In genomic region chr3:127698264-127699097, GRCh38 we compare ENCODE assay signal across 12 cellular contexts. TPM values are rescaled to one million over a fixed set of nuclear protein-coding genes. Genes with fewer than 3 reads are reported as not detected.
A peak's percentile ranks its signal among the peaks of the same experiment; 100 is the strongest.
DNase-seq lines count a peak whose midpoint lies in the region; ATAC-seq and TF ChIP-seq lines count a peak whose summit lies in the region.
"Had no signal": no experiment of that assay in that cellular context is flagged by ENCODE, and none has a peak within 500 bp of the region (broad histone marks: within the 10 kb centered on the region; RNA-seq: fewer than 3 reads in every experiment).

No MANE protein-coding gene starts in this region.

- TF ChIP-seq CTCF in esophagus squamous epithelium (IDR thresholded peaks at IDR 0.05) (no peak), upper lobe of left lung (IDR thresholded peaks at IDR 0.05) (no peak)

- no peak for ATAC-seq in upper lobe of left lung (ENCODE audit: low FRiP score in 2 of 2)
- ATAC-seq in GM19324 (IDR thresholded peaks at IDR 0.05; ENCODE audit: low FRiP score, unreplicated experiment): no peak
- ATAC-seq in left colon: no peak

- H3K36me3 ChIP-seq in esophagus squamous epithelium (peaks cover 0 to 45% (median 0%) of the 10 kb centered on the region in 3 donors), neuronal stem cell (replicated peaks in 1 of 2; ENCODE audit: control insufficient read depth in 2 of 2, insufficient read depth in 2 of 2, low read length in 2 of 2) (no peaks in the 10 kb centered on the region), upper lobe of left lung (peaks cover 0 to 10% (median 4%) of the 10 kb centered on the region in 4 donors)

- H2BK12ac ChIP-seq in neuronal stem cell (ENCODE audit: low read length): peak overlapping the region; percentile 30

- no peaks in the 10 kb centered on the region for H3K79me1 ChIP-seq in neuronal stem cell (ENCODE audit: low read depth, low read length)

- no peak overlapping the region for H3K4me2 ChIP-seq in neuronal stem cell (ENCODE audit: insufficient read depth, low read length, poor library complexity, severe bottlenecking)

- no peak overlapping the region for H2AK5ac ChIP-seq in neuronal stem cell (ENCODE audit: low read depth, low read length)

- H2BK15ac ChIP-seq in neuronal stem cell (ENCODE audit: low read length): peak overlapping the region; percentile 6

- H2BK120ac ChIP-seq in neuronal stem cell (ENCODE audit: low read depth, low read length): no peak overlapping the region

- no peak overlapping the region for H3K4me3 ChIP-seq in esophagus squamous epithelium
- no peak overlapping the region for H3K4me3 ChIP-seq in neuronal stem cell (ENCODE audit: low read length in 2 of 2)
- H3K4me3 ChIP-seq in upper lobe of left lung: no peak overlapping the region

- WGBS in esophagus squamous epithelium, 2 donors: 74 to 85% methylated on average over 6 of the region's 8 CpGs
- WGBS in neuronal stem cell (ENCODE audit: extremely low coverage in 2 of 2, insufficient read length in 2 of 2, insufficient replicate concordance in 1 of 2), 2 donors: no CpG with 5 or more reads among the region's 8 CpGs
- WGBS in upper lobe of left lung, 2 donors: 77 to 89% methylated on average over 8 of the region's 8 CpGs

- DNase-seq in DMS 273 (lab: John Stamatoyannopoulos, UW; ENCODE audit: unreplicated experiment) (peak; percentile 69), DMS 273 treated with DMSO at 0.1 percent for 48 hours (lab: John Stamatoyannopoulos, UW) (no peak), esophagus squamous epithelium (lab: John Stamatoyannopoulos, UW) (no peak), neuronal stem cell (ENCODE audit: low spot score) (no peak), upper lobe of left lung (no peak), left colon (no peak), NCI-H1105 treated with DMSO at 0.1 percent for 48 hours (lab: John Stamatoyannopoulos, UW) (no peak)
- DNase-seq: activated CD4-positive, alpha-beta memory T cell treated with anti-CD3 and anti-CD28 coated beads for 36 hours; amniotic stem cell; NCI-H2227 treated with DMSO at 0.1 percent for 48 hours had no signal

- no peak for TF ChIP-seq POLR2A in esophagus squamous epithelium (IDR thresholded peaks at IDR 0.05)
- TF ChIP-seq POLR2A in upper lobe of left lung (IDR thresholded peaks at IDR 0.05): no peak

- no peak overlapping the region for H3K14ac ChIP-seq in neuronal stem cell (ENCODE audit: low read length)

- H3K9ac ChIP-seq in neuronal stem cell (ENCODE audit: low read depth, low read length, poor library complexity): no peak overlapping the region

- H2AFZ ChIP-seq in neuronal stem cell (ENCODE audit: low read length): peak overlapping the region; percentile 93

- no peak overlapping the region for H3K4ac ChIP-seq in neuronal stem cell (ENCODE audit: low read length)

- intact Hi-C loops in esophagus squamous epithelium (cut with DNase I) (no loop called here), left colon (cut with DNase I, micrococcal nuclease) (no loop called here)

- peak overlapping the region; percentile 4 for H4K8ac ChIP-seq in neuronal stem cell (ENCODE audit: low read depth, low read length)

- peak overlapping the region; percentile 72 to 94 (median 88) for H3K27ac ChIP-seq in esophagus squamous epithelium
- H3K27ac ChIP-seq in neuronal stem cell (replicated peaks; ENCODE audit: low read length): no peak overlapping the region
- H3K27ac ChIP-seq in upper lobe of left lung: peak overlapping the region; percentile 55 to 85 (median 77)
- H3K27ac ChIP-seq: 22Rv1 had no signal

- H3K27me3 ChIP-seq in esophagus squamous epithelium (no peaks in the 10 kb centered on the region), neuronal stem cell (ENCODE audit: control insufficient read depth in 3 of 3, insufficient read depth in 3 of 3, low read depth in 1 of 3, low read length in 3 of 3) (no peaks in the 10 kb centered on the region), upper lobe of left lung (no peaks in the 10 kb centered on the region)

- H3K4me1 ChIP-seq in esophagus squamous epithelium (peaks cover 14 to 67% (median 49%) of the 10 kb centered on the region in 3 donors), neuronal stem cell (ENCODE audit: control insufficient read depth in 2 of 2, insufficient read depth in 1 of 2, low read depth in 1 of 2, low read length in 2 of 2) (peaks cover 3 to 11% of the 10 kb centered on the region in 2 donors), upper lobe of left lung (peaks cover 28 to 67% (median 38%) of the 10 kb centered on the region in 4 donors)

- H3K23ac ChIP-seq in neuronal stem cell (ENCODE audit: low read depth, low read length, poor library complexity): no peak overlapping the region

- H3K18ac ChIP-seq in neuronal stem cell (ENCODE audit: low read length): no peak overlapping the region

- no peak overlapping the region for H2BK5ac ChIP-seq in neuronal stem cell (ENCODE audit: low read length)

- no peak for TF ChIP-seq EP300 in upper lobe of left lung (IDR thresholded peaks at IDR 0.05)

- no peak overlapping the region for H4K91ac ChIP-seq in neuronal stem cell (ENCODE audit: low read depth, low read length, poor library complexity)

- H3K9me3 ChIP-seq in esophagus squamous epithelium (no peaks in the 10 kb centered on the region), neuronal stem cell (replicated peaks in 1 of 2; ENCODE audit: control insufficient read depth in 2 of 2, insufficient read depth in 1 of 2, low read depth in 1 of 2, low read length in 2 of 2) (no peaks in the 10 kb centered on the region), upper lobe of left lung (no peaks in the 10 kb centered on the region)

RNA-seq across cellular contexts. Expression of gene ABTB1, which starts 25.7 kb away (rescaled TPM):
- total RNA-seq in esophagus squamous epithelium: 10 to 100 TPM in 1 of 4 donors, 1 to 10 TPM in 3; 5.6 to 21.4 (median 6.3) TPM
- 5.8 TPM for polyA plus RNA-seq in neuronal stem cell (2013, experiment 1 of 2)
- 6.1 TPM for polyA plus RNA-seq in neuronal stem cell (2013, experiment 2 of 2)
- total RNA-seq in upper lobe of left lung: 100 to 1,000 TPM in 2 of 6 donors, 10 to 100 TPM in 4; 28.0 to 262 (median 65.8) TPM
- total RNA-seq in left colon: 10 to 100 TPM; 15.2 to 28.6 TPM
